In the genomic region with DNA sequence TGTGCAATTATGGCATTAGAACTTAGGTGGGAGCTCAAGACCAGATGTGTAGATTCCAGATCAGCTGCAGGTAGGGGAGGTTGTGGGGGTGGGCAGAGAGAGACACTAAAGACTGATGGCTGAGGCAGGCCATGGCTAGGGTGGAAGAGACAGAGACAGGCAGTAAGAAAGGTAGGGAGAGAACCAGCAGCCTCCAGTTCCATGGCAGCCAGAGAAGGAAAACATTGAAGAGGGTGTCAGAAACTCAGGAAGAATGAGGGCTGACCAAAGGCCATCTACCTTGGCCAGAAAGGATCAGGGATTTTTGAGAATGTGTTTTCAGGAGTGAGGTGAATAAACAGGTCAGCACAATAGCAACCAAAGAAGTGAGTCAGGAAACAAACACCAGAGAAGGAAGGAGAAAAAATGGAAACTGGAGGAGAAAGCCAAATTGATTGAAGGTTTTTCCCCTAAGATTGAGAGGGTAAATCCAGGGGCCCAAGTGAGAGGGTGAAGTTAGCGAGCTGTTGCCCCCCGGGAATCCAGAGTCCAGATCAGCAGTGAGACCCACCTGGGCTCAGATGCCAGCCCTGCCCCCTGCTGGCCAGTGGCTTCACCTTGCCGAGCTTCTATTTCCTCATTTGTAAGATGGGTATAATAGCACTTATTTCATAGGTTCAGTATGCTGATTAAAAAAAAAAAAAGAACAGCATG, we compare ENCODE assay signal across 7 cellular contexts. TPM values are rescaled to one million over a fixed set of nuclear protein-coding genes. Genes with fewer than 3 reads are reported as not detected.
DNase-seq lines count a peak whose midpoint lies in the region; ATAC-seq and TF ChIP-seq lines count a peak whose summit lies in the region.

No MANE protein-coding gene starts in this region.

- no peaks in the 10 kb centered on the region for H3K27me3 ChIP-seq in upper lobe of right lung

- H3K36me3 Mint-ChIP-seq in effector memory CD8-positive, alpha-beta T cell (ENCODE audit: insufficient read depth): peaks cover 9% of the 10 kb centered on the region
- peaks cover 22% of the 10 kb centered on the region for H3K36me3 Mint-ChIP-seq in nephron progenitor cell (ENCODE audit: low read depth)

- no peaks in the 10 kb centered on the region for H3K9me3 Mint-ChIP-seq in effector memory CD8-positive, alpha-beta T cell
- no peaks in the 10 kb centered on the region for H3K9me3 Mint-ChIP-seq in nephron progenitor cell

- intact Hi-C loops in upper lobe of right lung (cut with DNase I): no loop called here

- peaks cover 22 to 33% of the 10 kb centered on the region in 2 donors for H3K4me1 Mint-ChIP-seq in effector memory CD8-positive, alpha-beta T cell (ENCODE audit: low read depth in 2 of 2)
- H3K4me1 Mint-ChIP-seq in nephron progenitor cell: peaks cover 20% of the 10 kb centered on the region

- peaks cover 24% of the 10 kb centered on the region for H3K4me1 ChIP-seq in upper lobe of right lung

- peak overlapping the region in 1 of 2 donors; percentile 21 for H3K27ac Mint-ChIP-seq in effector memory CD8-positive, alpha-beta T cell
- H3K27ac Mint-ChIP-seq in nephron progenitor cell: no peak overlapping the region

- peaks cover 28% of the 10 kb centered on the region for H3K36me3 ChIP-seq in upper lobe of right lung

- peak; percentile 78 for TF ChIP-seq CTCF in GM12874 (IDR thresholded peaks at IDR 0.05; ENCODE audit: insufficient read depth, low read depth, low read length)
- peak; percentile 80 for TF ChIP-seq CTCF in nephron progenitor cell (IDR thresholded peaks at IDR 0.05)
- peak; percentile 63 for TF ChIP-seq CTCF in upper lobe of right lung (IDR thresholded peaks at IDR 0.05)

- ATAC-seq in effector memory CD8-positive, alpha-beta T cell (replicated peaks): peak; percentile 51
- peak; percentile 37 for ATAC-seq in upper lobe of right lung

- H3K4me3 ChIP-seq in upper lobe of right lung: no peak overlapping the region

- peak overlapping the region; percentile 24 for H3K27ac ChIP-seq in upper lobe of right lung

- peak overlapping the region in 1 of 2 donors; percentile 65 for H3K4me3 Mint-ChIP-seq in effector memory CD8-positive, alpha-beta T cell
- no peak overlapping the region for H3K4me3 Mint-ChIP-seq in nephron progenitor cell

- DNase-seq in M059J (ENCODE audit: low read depth) (peak; percentile 59), nephron progenitor cell (peak; percentile 70), upper lobe of right lung (peak; percentile 73), DMS114 treated with DMSO at 0.1 percent for 48 hours (lab: John Stamatoyannopoulos, UW; ENCODE audit: unreplicated experiment) (no peak)
- peak; percentile 68 for DNase-seq in activated CD4-positive, alpha-beta T cell treated with anti-CD3 and anti-CD28 coated beads for 48 hours
- DNase-seq in effector memory CD8-positive, alpha-beta T cell: peak; percentile 32 to 42 (median 32)

- no peaks in the 10 kb centered on the region for H3K9me3 ChIP-seq in upper lobe of right lung

- no peaks in the 10 kb centered on the region for H3K27me3 Mint-ChIP-seq in effector memory CD8-positive, alpha-beta T cell
- no peaks in the 10 kb centered on the region for H3K27me3 Mint-ChIP-seq in nephron progenitor cell (ENCODE audit: low read depth, poor library complexity)

RNA-seq across cellular contexts. Expression of a gene that starts 41.0 kb away (rescaled TPM):
- total RNA-seq in M059J (2014; rRNA removed; shearing (Covaris generic)): 34.6 and 60.5 TPM in 2 replicates
- total RNA-seq in upper lobe of right lung: 182 TPM
